32 cellular contexts compared by ENCODE assay signal in genomic region chr9:90132866-90133265, GRCh38.
"Had no signal": no experiment of that assay in that cellular context is flagged by ENCODE, and none has a peak within 500 bp of the region (broad histone marks: within the 10 kb centered on the region; RNA-seq: fewer than 3 reads in every experiment).

No MANE protein-coding gene starts in this region.

- DNase-seq: activated B cell treated with CpG ODN at 0.5 μM for 24 hours; activated CD4-positive, alpha-beta memory T cell treated with anti-CD3 and anti-CD28 coated beads for 36 hours; activated CD4-positive, alpha-beta T cell treated with anti-CD3 and anti-CD28 coated beads for 4 hours; activated CD4-positive, alpha-beta T cell treated with anti-CD3 and anti-CD28 coated beads, Interleukin-2, amount 10 ng/mL, durations not matched to agents 24 days and 14 days; activated CD4-positive, alpha-beta T cell treated with anti-CD3 and anti-CD28 coated beads, Interleukin-2, amount 50 U/mL, for 1 hour; activated CD4-positive, alpha-beta T cell treated with anti-CD3 and anti-CD28 coated beads, Interleukin-2, amount 50 U/mL, for 4 hours; activated CD4-positive, CD25-positive, alpha-beta regulatory T cell treated with anti-CD3 and anti-CD28 coated beads, Interleukin-2, amount 50 U/mL, for 72 hours; activated CD8-positive, alpha-beta memory T cell treated with anti-CD3 and anti-CD28 coated beads, Interleukin-2, amount 50 U/mL, for 4 hours; activated CD8-positive, alpha-beta T cell treated with anti-CD3 and anti-CD28 coated beads for 36 hours; activated effector memory CD4-positive, alpha-beta T cell treated with anti-CD3 and anti-CD28 coated beads, Interleukin-2, amount 50 U/mL, for 16 hours; activated gamma-delta T cell treated with Interleukin-2 at 50 U/mL for 16 hours; activated naive CD4-positive, alpha-beta T cell; activated naive CD4-positive, alpha-beta T cell treated with anti-CD3 and anti-CD28 coated beads for 36 hours; activated naive CD4-positive, alpha-beta T cell treated with anti-CD3 and anti-CD28 coated beads, Interleukin-2, amount 50 U/mL, for 16 hours; activated naive CD8-positive, alpha-beta T cell treated with anti-CD3 and anti-CD28 coated beads for 36 hours; activated T-cell treated with anti-CD3 and anti-CD28 coated beads for 4 hours; activated T-cell treated with anti-CD3 and anti-CD28 coated beads, Interleukin-2, amount 50 U/mL, for 1 hour; activated T-cell treated with anti-CD3 and anti-CD28 coated beads, Interleukin-2, amount 50 U/mL, for 4 hours; activated T-cell treated with anti-CD3 and anti-CD28 coated beads, Interleukin-2, amount 50 U/mL, for 72 hours; adrenal gland; amniotic stem cell; aorta; body of pancreas; brain microvascular endothelial cell; central memory CD4-positive, alpha-beta T cell; T-helper 9 cell had no signal

- H3K27ac Mint-ChIP-seq: activated B cell treated with CpG ODN at 0.5 μM for 24 hours; activated CD4-positive, alpha-beta memory T cell treated with anti-CD3 and anti-CD28 coated beads for 36 hours; activated CD4-positive, alpha-beta T cell treated with anti-CD3 and anti-CD28 coated beads, Interleukin-2, amount 10 ng/mL, durations not matched to agents 24 days and 14 days; activated CD8-positive, alpha-beta T cell treated with anti-CD3 and anti-CD28 coated beads for 36 hours; activated naive CD4-positive, alpha-beta T cell treated with anti-CD3 and anti-CD28 coated beads for 36 hours; activated naive CD4-positive, alpha-beta T cell treated with anti-CD3 and anti-CD28 coated beads, Interleukin-2, amount 50 U/mL, for 72 hours; activated naive CD8-positive, alpha-beta T cell treated with anti-CD3 and anti-CD28 coated beads for 36 hours; activated T-cell treated with anti-CD3 and anti-CD28 coated beads, Interleukin-2, amount 50 U/mL, for 72 hours; activated T-helper 1 cell treated with anti-CD3 and anti-CD28 coated beads, Interleukin-12 subunit alpha, Interleukin-12 subunit beta, Interleukin-2, Interleukin-4 antibody, amounts not matched to agents 30 ng/mL and 10 ng/mL and 1 ng/mL, durations not matched to agents 14 hours and 24 hours and 36 hours; activated T-helper 17 cell treated with anti-CD3 and anti-CD28 coated beads, Interleukin-2, amount 50 U/mL, for 72 hours; T-helper 2 cell treated with Interferon-gamma antibody and Interleukin-4, amounts not matched to agents 5 μg/mL and 100 μg/mL, for 36 hours had no signal

- ATAC-seq: activated CD8-positive, alpha-beta T cell treated with anti-CD3 and anti-CD28 coated beads for 36 hours; activated naive CD4-positive, alpha-beta T cell treated with anti-CD3 and anti-CD28 coated beads, Interleukin-2, amount 50 U/mL, for 72 hours; activated T-cell treated with anti-CD3 and anti-CD28 coated beads, Interleukin-2, amount 50 U/mL, for 4 hours; activated T-cell treated with anti-CD3 and anti-CD28 coated beads, Interleukin-2, amount 50 U/mL, for 72 hours; activated T-helper 17 cell treated with anti-CD3 and anti-CD28 coated beads, Interleukin-2, amount 50 U/mL, for 72 hours; body of pancreas had no signal

- H3K4me3 ChIP-seq: adrenal gland, body of pancreas, breast epithelium had no signal

- H3K27me3 ChIP-seq: adrenal gland, body of pancreas, brain microvascular endothelial cell, breast epithelium had no signal

- H3K36me3 ChIP-seq: adrenal gland, brain microvascular endothelial cell, breast epithelium had no signal

- H3K4me1 Mint-ChIP-seq: activated B cell treated with CpG ODN at 0.5 μM for 24 hours; activated CD4-positive, alpha-beta T cell treated with anti-CD3 and anti-CD28 coated beads, Interleukin-2, amount 10 ng/mL, durations not matched to agents 24 days and 14 days; activated naive CD8-positive, alpha-beta T cell treated with anti-CD3 and anti-CD28 coated beads for 36 hours; activated T-helper 17 cell treated with anti-CD3 and anti-CD28 coated beads, Interleukin-2, amount 50 U/mL, for 72 hours had no signal

- H3K4me3 Mint-ChIP-seq: activated B cell treated with CpG ODN at 0.5 μM for 24 hours; activated CD4-positive, alpha-beta memory T cell treated with anti-CD3 and anti-CD28 coated beads for 36 hours; activated CD4-positive, alpha-beta T cell treated with anti-CD3 and anti-CD28 coated beads, Interleukin-2, amount 10 ng/mL, durations not matched to agents 24 days and 14 days; activated CD8-positive, alpha-beta T cell treated with anti-CD3 and anti-CD28 coated beads for 36 hours; activated naive CD4-positive, alpha-beta T cell treated with anti-CD3 and anti-CD28 coated beads for 36 hours; activated naive CD8-positive, alpha-beta T cell treated with anti-CD3 and anti-CD28 coated beads for 36 hours; activated T-cell treated with anti-CD3 and anti-CD28 coated beads, Interleukin-2, amount 50 U/mL, for 4 hours; activated T-cell treated with anti-CD3 and anti-CD28 coated beads, Interleukin-2, amount 50 U/mL, for 72 hours; activated T-helper 1 cell treated with anti-CD3 and anti-CD28 coated beads, Interleukin-12 subunit alpha, Interleukin-12 subunit beta, Interleukin-2, Interleukin-4 antibody, amounts not matched to agents 30 ng/mL and 10 ng/mL and 1 ng/mL, durations not matched to agents 14 hours and 24 hours and 36 hours; activated T-helper 17 cell treated with anti-CD3 and anti-CD28 coated beads, Interleukin-2, amount 50 U/mL, for 72 hours; T-helper 2 cell treated with Interferon-gamma antibody and Interleukin-4, amounts not matched to agents 5 μg/mL and 100 μg/mL, for 36 hours had no signal

- H3K27ac ChIP-seq: adrenal gland, body of pancreas, brain microvascular endothelial cell, breast epithelium, VCaP had no signal

- H3K9me3 Mint-ChIP-seq: activated B cell treated with CpG ODN at 0.5 μM for 24 hours; activated CD4-positive, alpha-beta memory T cell treated with anti-CD3 and anti-CD28 coated beads for 36 hours; activated CD4-positive, alpha-beta T cell treated with anti-CD3 and anti-CD28 coated beads, Interleukin-2, amount 10 ng/mL, durations not matched to agents 24 days and 14 days; activated CD8-positive, alpha-beta T cell treated with anti-CD3 and anti-CD28 coated beads for 36 hours; activated naive CD4-positive, alpha-beta T cell treated with anti-CD3 and anti-CD28 coated beads for 36 hours; activated naive CD4-positive, alpha-beta T cell treated with anti-CD3 and anti-CD28 coated beads, Interleukin-2, amount 50 U/mL, for 72 hours; activated naive CD8-positive, alpha-beta T cell treated with anti-CD3 and anti-CD28 coated beads for 36 hours; activated T-cell treated with anti-CD3 and anti-CD28 coated beads, Interleukin-2, amount 50 U/mL, for 4 hours; activated T-cell treated with anti-CD3 and anti-CD28 coated beads, Interleukin-2, amount 50 U/mL, for 72 hours; activated T-helper 1 cell treated with anti-CD3 and anti-CD28 coated beads, Interleukin-12 subunit alpha, Interleukin-12 subunit beta, Interleukin-2, Interleukin-4 antibody, amounts not matched to agents 30 ng/mL and 10 ng/mL and 1 ng/mL, durations not matched to agents 14 hours and 24 hours and 36 hours; activated T-helper 17 cell treated with anti-CD3 and anti-CD28 coated beads, Interleukin-2, amount 50 U/mL, for 72 hours; T-helper 2 cell treated with Interferon-gamma antibody and Interleukin-4, amounts not matched to agents 5 μg/mL and 100 μg/mL, for 36 hours had no signal

- H3K36me3 Mint-ChIP-seq: activated CD4-positive, alpha-beta memory T cell treated with anti-CD3 and anti-CD28 coated beads for 36 hours; activated naive CD4-positive, alpha-beta T cell treated with anti-CD3 and anti-CD28 coated beads, Interleukin-2, amount 50 U/mL, for 72 hours; activated naive CD8-positive, alpha-beta T cell treated with anti-CD3 and anti-CD28 coated beads for 36 hours had no signal

- H3K9me3 ChIP-seq: adrenal gland, body of pancreas, breast epithelium had no signal

- H3K4me1 ChIP-seq: adrenal gland, body of pancreas, breast epithelium had no signal
